1 cellular context compared by ENCODE assay signal in genomic region chr19:49776371-49776764, GRCh38.
TF ChIP-seq lines count a peak whose summit lies in the region.

No MANE protein-coding gene starts in this region.

TF ChIP-seq in K562, 482 proteins besides CTCF, POLR2A, EP300 and RAD21:
- TF ChIP-seq KDM2B (CRISPR knock-in tag; IDR thresholded peaks at IDR 0.05): no peak
- no peak for TF ChIP-seq PURB (CRISPR knock-in tag; IDR thresholded peaks at IDR 0.05; ENCODE audit: low read depth)
- TF ChIP-seq TAF1 (IDR thresholded peaks at IDR 0.05; ENCODE audit: control insufficient read depth, extremely low read depth, insufficient read depth, low read length, severe bottlenecking): no peak
- TF ChIP-seq KDM4B (IDR thresholded peaks at IDR 0.05; ENCODE audit: borderline replicate concordance in 2 of 2, low read depth in 1 of 2): no peak
- peak; percentile 76 for TF ChIP-seq SMARCA5 (IDR thresholded peaks at IDR 0.05)
- TF ChIP-seq ZNF324 (CRISPR knock-in tag; IDR thresholded peaks at IDR 0.05): no peak
- TF ChIP-seq ATF3 (IDR thresholded peaks at IDR 0.05): peak; percentile 31; the same call in 1 of the 2 replicates
- no peak for TF ChIP-seq ATF3 (CRISPR knock-in tag; conservative IDR thresholded peaks at IDR 0.05)
- TF ChIP-seq NEUROD1 (IDR thresholded peaks at IDR 0.05; ENCODE audit: borderline replicate concordance, low read depth, low read length, partially characterized antibody): no peak
- peak; percentile 19 to 47; a peak in 1 of 4 replicates for TF ChIP-seq KDM1A (IDR thresholded peaks at IDR 0.05)
- no peak for TF ChIP-seq ASH1L (IDR thresholded peaks at IDR 0.05; ENCODE audit: borderline replicate concordance, low read depth, partially characterized antibody)
- no peak for TF ChIP-seq MGA (IDR thresholded peaks at IDR 0.05)
- no peak for TF ChIP-seq DACH1 (IDR thresholded peaks at IDR 0.05; ENCODE audit: partially characterized antibody)
- no peak for TF ChIP-seq BACH1 (tag; IDR thresholded peaks at IDR 0.05)
- TF ChIP-seq NCOA4 (IDR thresholded peaks at IDR 0.05; ENCODE audit: partially characterized antibody): no peak
- TF ChIP-seq ZFP36 (IDR thresholded peaks at IDR 0.05; ENCODE audit: low read depth, low read length, partially characterized antibody): peak; percentile 25
- no peak for TF ChIP-seq STAT5A (IDR thresholded peaks at IDR 0.05; ENCODE audit: borderline replicate concordance, low read length)
- no peak for TF ChIP-seq MTA2 (IDR thresholded peaks at IDR 0.05; ENCODE audit: low read depth)
- TF ChIP-seq HNRNPLL (IDR thresholded peaks at IDR 0.05; ENCODE audit: low read depth, low read length, poor library complexity, severe bottlenecking): no peak
- TF ChIP-seq EP400 (IDR thresholded peaks at IDR 0.05): peak; percentile 30
- no peak for TF ChIP-seq ZNF277 (CRISPR knock-in tag; IDR thresholded peaks at IDR 0.05; ENCODE audit: borderline replicate concordance)
- TF ChIP-seq RBM25 (IDR thresholded peaks at IDR 0.05; ENCODE audit: low read depth, low read length, severe bottlenecking): peak; percentile 72
- no peak for TF ChIP-seq HNRNPUL1 (IDR thresholded peaks at IDR 0.05; ENCODE audit: low read length)
- no peak for TF ChIP-seq STAT5B (CRISPR knock-in tag; IDR thresholded peaks at IDR 0.05)
- no peak for TF ChIP-seq IRF2 (CRISPR knock-in tag; IDR thresholded peaks at IDR 0.05)
- TF ChIP-seq SPI1 (IDR thresholded peaks at IDR 0.05; ENCODE audit: borderline replicate concordance, low read depth, low read length): no peak
- TF ChIP-seq ZNF586 (CRISPR knock-in tag; conservative IDR thresholded peaks at IDR 0.05): no peak
- TF ChIP-seq SMAD1 (IDR thresholded peaks at IDR 0.05; ENCODE audit: low read depth, low read length, partially characterized antibody): no peak
- TF ChIP-seq ZNF79 (CRISPR knock-in tag; IDR thresholded peaks at IDR 0.05; ENCODE audit: low read depth): no peak
- no peak for TF ChIP-seq RHOXF2B (CRISPR knock-in tag; conservative IDR thresholded peaks at IDR 0.05)
- no peak for TF ChIP-seq NFRKB (IDR thresholded peaks at IDR 0.05; ENCODE audit: low read depth)
- no peak for TF ChIP-seq CBX5 (IDR thresholded peaks at IDR 0.05; ENCODE audit: borderline replicate concordance, low read depth)
- TF ChIP-seq BCOR (IDR thresholded peaks at IDR 0.05): peak; percentile 87
- 0 out of 2 replicates have a peak, but pooled peaks have one; percentile 27 for TF ChIP-seq ZFX (CRISPR knock-in tag; IDR thresholded peaks at IDR 0.05)
- TF ChIP-seq L3MBTL2 (IDR thresholded peaks at IDR 0.05): no peak
- no peak for TF ChIP-seq ETV5 (CRISPR knock-in tag; IDR thresholded peaks at IDR 0.05; ENCODE audit: low read depth)
- TF ChIP-seq RFX5 (IDR thresholded peaks at IDR 0.05; ENCODE audit: low read depth, low read length): no peak
- TF ChIP-seq ZNF444 (CRISPR knock-in tag; IDR thresholded peaks at IDR 0.05): no peak
- no peak for TF ChIP-seq CBX8 (IDR thresholded peaks at IDR 0.05; ENCODE audit: borderline replicate concordance, extremely low read depth, low read depth, low read length, poor library complexity, severe bottlenecking)
- TF ChIP-seq GTF2A2 (tag; IDR thresholded peaks at IDR 0.05): no peak
- no peak for TF ChIP-seq CBFA2T2 (conservative IDR thresholded peaks at IDR 0.05)
- TF ChIP-seq BDP1 (IDR thresholded peaks at IDR 0.05; ENCODE audit: insufficient read depth, insufficient read length): no peak
- no peak for TF ChIP-seq PRDM10 (IDR thresholded peaks at IDR 0.05; ENCODE audit: partially characterized antibody)
- no peak for TF ChIP-seq ZNF785 (CRISPR knock-in tag; IDR thresholded peaks at IDR 0.05)
- no peak for TF ChIP-seq MCM5 (IDR thresholded peaks at IDR 0.05; ENCODE audit: low read depth)
- no peak for TF ChIP-seq MLX (CRISPR knock-in tag; conservative IDR thresholded peaks at IDR 0.05)
